Comparison of ENCODE assay signal across 1 cellular context in the genomic region with DNA sequence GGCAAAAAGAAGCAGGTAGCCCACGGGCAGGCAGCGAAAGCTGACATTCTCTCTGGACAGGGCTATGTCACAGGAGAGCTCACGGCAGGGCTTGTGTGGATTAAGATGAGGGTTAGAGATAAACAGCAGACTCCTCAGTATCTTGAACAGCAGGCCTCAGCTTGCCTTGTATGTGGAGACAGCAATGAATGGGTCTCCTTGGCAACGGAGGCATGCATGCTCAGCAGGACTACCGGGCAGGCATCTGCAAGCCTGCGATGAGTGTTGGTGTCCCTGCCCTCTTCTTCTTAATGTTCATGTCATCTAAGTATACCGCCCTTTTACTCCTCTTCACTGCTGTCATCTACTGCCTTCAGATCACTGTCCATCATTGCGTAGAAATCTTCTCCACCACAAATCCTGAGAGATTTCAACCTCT.
A peak's percentile ranks its signal among the peaks of the same experiment; 100 is the strongest.
TF ChIP-seq lines count a peak whose summit lies in the region.

No MANE protein-coding gene starts in this region.

TF ChIP-seq in H1, 55 proteins besides CTCF, POLR2A, EP300 and RAD21 (continued from another document):
- TF ChIP-seq TAF7 (optimal IDR thresholded peaks at IDR 0.05; ENCODE audit: borderline replicate concordance, low read depth, low read length) (no peak), BACH1 (IDR thresholded peaks at IDR 0.05; ENCODE audit: low read length) (peak; percentile 35; the same call in 1 of the 2 replicates), EZH2 (IDR thresholded peaks at IDR 0.05; ENCODE audit: low read depth, low read length, severe bottlenecking) (no peak), TBP (IDR thresholded peaks at IDR 0.05; ENCODE audit: low read depth, low read length) (no peak), RXRA (IDR thresholded peaks at IDR 0.05; ENCODE audit: insufficient read depth, low read depth, low read length) (no peak), SIX5 (IDR thresholded peaks at IDR 0.05; ENCODE audit: low read depth, low read length) (no peak), CTBP2 (IDR thresholded peaks at IDR 0.05; ENCODE audit: borderline replicate concordance, insufficient read depth, insufficient read length, low read length) (no peak)
- TF ChIP-seq, protein P1, sequence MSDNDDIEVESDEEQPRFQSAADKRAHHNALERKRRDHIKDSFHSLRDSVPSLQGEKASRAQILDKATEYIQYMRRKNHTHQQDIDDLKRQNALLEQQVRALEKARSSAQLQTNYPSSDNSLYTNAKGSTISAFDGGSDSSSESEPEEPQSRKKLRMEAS (IDR thresholded peaks at IDR 0.05), result peak; percentile 48; the same call in 1 of the 2 replicates
- TF ChIP-seq, protein P2, sequence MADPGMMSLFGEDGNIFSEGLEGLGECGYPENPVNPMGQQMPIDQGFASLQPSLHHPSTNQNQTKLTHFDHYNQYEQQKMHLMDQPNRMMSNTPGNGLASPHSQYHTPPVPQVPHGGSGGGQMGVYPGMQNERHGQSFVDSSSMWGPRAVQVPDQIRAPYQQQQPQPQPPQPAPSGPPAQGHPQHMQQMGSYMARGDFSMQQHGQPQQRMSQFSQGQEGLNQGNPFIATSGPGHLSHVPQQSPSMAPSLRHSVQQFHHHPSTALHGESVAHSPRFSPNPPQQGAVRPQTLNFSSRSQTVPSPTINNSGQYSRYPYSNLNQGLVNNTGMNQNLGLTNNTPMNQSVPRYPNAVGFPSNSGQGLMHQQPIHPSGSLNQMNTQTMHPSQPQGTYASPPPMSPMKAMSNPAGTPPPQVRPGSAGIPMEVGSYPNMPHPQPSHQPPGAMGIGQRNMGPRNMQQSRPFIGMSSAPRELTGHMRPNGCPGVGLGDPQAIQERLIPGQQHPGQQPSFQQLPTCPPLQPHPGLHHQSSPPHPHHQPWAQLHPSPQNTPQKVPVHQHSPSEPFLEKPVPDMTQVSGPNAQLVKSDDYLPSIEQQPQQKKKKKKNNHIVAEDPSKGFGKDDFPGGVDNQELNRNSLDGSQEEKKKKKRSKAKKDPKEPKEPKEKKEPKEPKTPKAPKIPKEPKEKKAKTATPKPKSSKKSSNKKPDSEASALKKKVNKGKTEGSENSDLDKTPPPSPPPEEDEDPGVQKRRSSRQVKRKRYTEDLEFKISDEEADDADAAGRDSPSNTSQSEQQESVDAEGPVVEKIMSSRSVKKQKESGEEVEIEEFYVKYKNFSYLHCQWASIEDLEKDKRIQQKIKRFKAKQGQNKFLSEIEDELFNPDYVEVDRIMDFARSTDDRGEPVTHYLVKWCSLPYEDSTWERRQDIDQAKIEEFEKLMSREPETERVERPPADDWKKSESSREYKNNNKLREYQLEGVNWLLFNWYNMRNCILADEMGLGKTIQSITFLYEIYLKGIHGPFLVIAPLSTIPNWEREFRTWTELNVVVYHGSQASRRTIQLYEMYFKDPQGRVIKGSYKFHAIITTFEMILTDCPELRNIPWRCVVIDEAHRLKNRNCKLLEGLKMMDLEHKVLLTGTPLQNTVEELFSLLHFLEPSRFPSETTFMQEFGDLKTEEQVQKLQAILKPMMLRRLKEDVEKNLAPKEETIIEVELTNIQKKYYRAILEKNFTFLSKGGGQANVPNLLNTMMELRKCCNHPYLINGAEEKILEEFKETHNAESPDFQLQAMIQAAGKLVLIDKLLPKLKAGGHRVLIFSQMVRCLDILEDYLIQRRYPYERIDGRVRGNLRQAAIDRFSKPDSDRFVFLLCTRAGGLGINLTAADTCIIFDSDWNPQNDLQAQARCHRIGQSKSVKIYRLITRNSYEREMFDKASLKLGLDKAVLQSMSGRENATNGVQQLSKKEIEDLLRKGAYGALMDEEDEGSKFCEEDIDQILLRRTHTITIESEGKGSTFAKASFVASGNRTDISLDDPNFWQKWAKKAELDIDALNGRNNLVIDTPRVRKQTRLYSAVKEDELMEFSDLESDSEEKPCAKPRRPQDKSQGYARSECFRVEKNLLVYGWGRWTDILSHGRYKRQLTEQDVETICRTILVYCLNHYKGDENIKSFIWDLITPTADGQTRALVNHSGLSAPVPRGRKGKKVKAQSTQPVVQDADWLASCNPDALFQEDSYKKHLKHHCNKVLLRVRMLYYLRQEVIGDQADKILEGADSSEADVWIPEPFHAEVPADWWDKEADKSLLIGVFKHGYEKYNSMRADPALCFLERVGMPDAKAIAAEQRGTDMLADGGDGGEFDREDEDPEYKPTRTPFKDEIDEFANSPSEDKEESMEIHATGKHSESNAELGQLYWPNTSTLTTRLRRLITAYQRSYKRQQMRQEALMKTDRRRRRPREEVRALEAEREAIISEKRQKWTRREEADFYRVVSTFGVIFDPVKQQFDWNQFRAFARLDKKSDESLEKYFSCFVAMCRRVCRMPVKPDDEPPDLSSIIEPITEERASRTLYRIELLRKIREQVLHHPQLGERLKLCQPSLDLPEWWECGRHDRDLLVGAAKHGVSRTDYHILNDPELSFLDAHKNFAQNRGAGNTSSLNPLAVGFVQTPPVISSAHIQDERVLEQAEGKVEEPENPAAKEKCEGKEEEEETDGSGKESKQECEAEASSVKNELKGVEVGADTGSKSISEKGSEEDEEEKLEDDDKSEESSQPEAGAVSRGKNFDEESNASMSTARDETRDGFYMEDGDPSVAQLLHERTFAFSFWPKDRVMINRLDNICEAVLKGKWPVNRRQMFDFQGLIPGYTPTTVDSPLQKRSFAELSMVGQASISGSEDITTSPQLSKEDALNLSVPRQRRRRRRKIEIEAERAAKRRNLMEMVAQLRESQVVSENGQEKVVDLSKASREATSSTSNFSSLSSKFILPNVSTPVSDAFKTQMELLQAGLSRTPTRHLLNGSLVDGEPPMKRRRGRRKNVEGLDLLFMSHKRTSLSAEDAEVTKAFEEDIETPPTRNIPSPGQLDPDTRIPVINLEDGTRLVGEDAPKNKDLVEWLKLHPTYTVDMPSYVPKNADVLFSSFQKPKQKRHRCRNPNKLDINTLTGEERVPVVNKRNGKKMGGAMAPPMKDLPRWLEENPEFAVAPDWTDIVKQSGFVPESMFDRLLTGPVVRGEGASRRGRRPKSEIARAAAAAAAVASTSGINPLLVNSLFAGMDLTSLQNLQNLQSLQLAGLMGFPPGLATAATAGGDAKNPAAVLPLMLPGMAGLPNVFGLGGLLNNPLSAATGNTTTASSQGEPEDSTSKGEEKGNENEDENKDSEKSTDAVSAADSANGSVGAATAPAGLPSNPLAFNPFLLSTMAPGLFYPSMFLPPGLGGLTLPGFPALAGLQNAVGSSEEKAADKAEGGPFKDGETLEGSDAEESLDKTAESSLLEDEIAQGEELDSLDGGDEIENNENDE (IDR thresholded peaks at IDR 0.05; ENCODE audit: insufficient replicate concordance, low read length), result no peak
